Comparison of ENCODE assay signal across 8 cellular contexts in genomic region chr13:33487575-33488243, GRCh38.
DNase-seq lines count a peak whose midpoint lies in the region; ATAC-seq and TF ChIP-seq lines count a peak whose summit lies in the region.

No MANE protein-coding gene starts in this region.

- no peak for TF ChIP-seq POLR2A in esophagus squamous epithelium (IDR thresholded peaks at IDR 0.05)

- H3K4me1 ChIP-seq in DOHH2 (ENCODE audit: control insufficient read depth, low read length) (no peaks in the 10 kb centered on the region), cardiac muscle cell (ENCODE audit: low read depth) (no peaks in the 10 kb centered on the region), thoracic aorta (ENCODE audit: control insufficient read depth in 1 of 2, low read depth in 2 of 2) (peaks cover 0 to 22% of the 10 kb centered on the region in 2 donors), esophagus squamous epithelium (no peaks in the 10 kb centered on the region)

- WGBS in esophagus squamous epithelium, 2 donors: 61 to 79% methylated on average over 5 of the region's 5 CpGs

- H3K9me3 ChIP-seq in DOHH2 (ENCODE audit: control insufficient read depth, insufficient read depth, low read length) (no peaks in the 10 kb centered on the region; the same call in 1 of the 2 replicates), cardiac muscle cell (ENCODE audit: low read depth) (no peaks in the 10 kb centered on the region), thoracic aorta (no peaks in the 10 kb centered on the region), esophagus squamous epithelium (peaks cover 0 to 10% (median 0%) of the 10 kb centered on the region in 3 donors)

- H3K79me2 ChIP-seq in DOHH2 (ENCODE audit: control insufficient read depth, low read length): no peaks in the 10 kb centered on the region

- H3K4me3 ChIP-seq in DOHH2 (ENCODE audit: low read length): no peak overlapping the region
- no peak overlapping the region for H3K4me3 ChIP-seq in cardiac muscle cell
- H3K4me3 ChIP-seq in thoracic aorta: peak overlapping the region; percentile 66
- H3K4me3 ChIP-seq in esophagus squamous epithelium: no peak overlapping the region

- peak; percentile 73 for DNase-seq in RPMI7951 (ENCODE audit: low read depth)
- DNase-seq in cardiac muscle cell (ENCODE audit: low read depth in 1 of 2, low spot score in 1 of 2): peak in 1 of 2 donors; percentile 68
- no peak for DNase-seq in thoracic aorta (ENCODE audit: low spot score)
- no peak for DNase-seq in activated CD8-positive, alpha-beta memory T cell treated with anti-CD3 and anti-CD28 coated beads, Interleukin-2, amount 50 U/mL, for 4 hours
- DNase-seq in cerebellar nuclear complex (lab: John Stamatoyannopoulos, UW): no peak
- DNase-seq in esophagus squamous epithelium (lab: John Stamatoyannopoulos, UW): no peak

- intact Hi-C loops in esophagus squamous epithelium (cut with DNase I): no loop called here

- H4K20me1 ChIP-seq in DOHH2 (ENCODE audit: control insufficient read depth, insufficient read depth, low read depth, low read length): no peaks in the 10 kb centered on the region

- peak; percentile 49 for ATAC-seq in HG02759 (IDR thresholded peaks at IDR 0.05; ENCODE audit: unreplicated experiment)
- ATAC-seq in thoracic aorta (ENCODE audit: insufficient number of reproducible peaks, low FRiP score, low read depth): peak; percentile 32

- no peaks in the 10 kb centered on the region for H3K36me3 ChIP-seq in DOHH2 (ENCODE audit: control insufficient read depth, low read length)
- no peaks in the 10 kb centered on the region for H3K36me3 ChIP-seq in cardiac muscle cell
- H3K36me3 ChIP-seq in thoracic aorta: no peaks in the 10 kb centered on the region
- H3K36me3 ChIP-seq in esophagus squamous epithelium: no peaks in the 10 kb centered on the region

- no peaks in the 10 kb centered on the region for H3K9me2 ChIP-seq in DOHH2 (replicated peaks; ENCODE audit: control insufficient read depth, low read length)

- H3K4me2 ChIP-seq in DOHH2 (ENCODE audit: low read length): no peak overlapping the region

- no peaks in the 10 kb centered on the region for H3F3A ChIP-seq in DOHH2 (ENCODE audit: control insufficient read depth, insufficient read depth)

- H3K27me3 ChIP-seq in DOHH2 (ENCODE audit: control insufficient read depth, low read length) (no peaks in the 10 kb centered on the region), cardiac muscle cell (no peaks in the 10 kb centered on the region), thoracic aorta (replicated peaks; ENCODE audit: insufficient read depth) (no peaks in the 10 kb centered on the region), esophagus squamous epithelium (no peaks in the 10 kb centered on the region)

- H3K27ac ChIP-seq in DOHH2 (ENCODE audit: low read depth, low read length) (no peak overlapping the region), cardiac muscle cell (no peak overlapping the region), thoracic aorta (peak overlapping the region in 1 of 2 donors; percentile 48), esophagus squamous epithelium (no peak overlapping the region)

- TF ChIP-seq CTCF in DOHH2 (IDR thresholded peaks at IDR 0.05; ENCODE audit: low read depth, low read length, poor library complexity, severe bottlenecking): peak; percentile 25
- peak; percentile 48 for TF ChIP-seq CTCF in cardiac muscle cell (IDR thresholded peaks at IDR 0.05; ENCODE audit: low read depth, low read length)
- peak; percentile 27 for TF ChIP-seq CTCF in thoracic aorta (IDR thresholded peaks at IDR 0.05)
- TF ChIP-seq CTCF in esophagus squamous epithelium (IDR thresholded peaks at IDR 0.05): peak in 3 of 6 experiments; percentile 23 to 49 (median 41)
